In genomic region chr12:47577213-47577612, GRCh38 we compare ENCODE assay signal across 15 cellular contexts.
"Had no signal": no experiment of that assay in that cellular context is flagged by ENCODE, and none has a peak within 500 bp of the region (broad histone marks: within the 10 kb centered on the region; RNA-seq: fewer than 3 reads in every experiment).

No MANE protein-coding gene starts in this region.

- H3K27ac ChIP-seq: coronary artery, gastroesophageal sphincter, hepatocyte, stomach, thoracic aorta, VCaP had no signal

- H2AFZ ChIP-seq: hepatocyte had no signal

- H3K9me3 ChIP-seq: gastroesophageal sphincter, stomach, thoracic aorta had no signal

- H3K27me3 Mint-ChIP-seq: activated CD4-positive, alpha-beta T cell treated with anti-CD3 and anti-CD28 coated beads for 36 hours; activated naive CD8-positive, alpha-beta T cell treated with anti-CD3 and anti-CD28 coated beads, Interleukin-2, amount 50 U/mL, for 24 hours had no signal

- H3K27me3 ChIP-seq: hepatocyte, stomach had no signal

- H3K4me3 ChIP-seq: coronary artery, gastroesophageal sphincter, hepatocyte, skin epidermis, stomach, thoracic aorta had no signal

- H3K27ac Mint-ChIP-seq: activated CD4-positive, alpha-beta T cell treated with anti-CD3 and anti-CD28 coated beads for 36 hours; activated CD8-positive, alpha-beta T cell treated with anti-CD3 and anti-CD28 coated beads, Interleukin-2, amount 10 ng/mL, durations not matched to agents 7 days and 5 days; activated naive CD8-positive, alpha-beta T cell treated with anti-CD3 and anti-CD28 coated beads, Interleukin-2, amount 50 U/mL, for 24 hours had no signal

- H3K4me2 ChIP-seq: hepatocyte had no signal

- H3K9me3 Mint-ChIP-seq: neural crest cell had no signal

- H3K36me3 ChIP-seq: gastroesophageal sphincter, stomach, thoracic aorta had no signal

- DNase-seq: activated CD4-positive, alpha-beta T cell treated with anti-CD3 and anti-CD28 coated beads for 36 hours; activated CD8-positive, alpha-beta memory T cell treated with anti-CD3 and anti-CD28 coated beads, Interleukin-2, amount 50 U/mL, for 48 hours; activated CD8-positive, alpha-beta T cell treated with anti-CD3 and anti-CD28 coated beads, Interleukin-2, amount 10 ng/mL, durations not matched to agents 7 days and 5 days; activated naive CD8-positive, alpha-beta T cell treated with anti-CD3 and anti-CD28 coated beads, Interleukin-2, amount 50 U/mL, for 24 hours; central memory CD4-positive, alpha-beta T cell; effector CD4-positive, alpha-beta T cell; stimulated activated CD4-positive, alpha-beta T cell treated with anti-CD3 and anti-CD28 coated beads, Interleukin-4, amount 100 ng/mL, for 4 hours; stomach had no signal

- H3K4me3 Mint-ChIP-seq: activated CD4-positive, alpha-beta T cell treated with anti-CD3 and anti-CD28 coated beads for 36 hours; activated CD8-positive, alpha-beta T cell treated with anti-CD3 and anti-CD28 coated beads, Interleukin-2, amount 10 ng/mL, durations not matched to agents 7 days and 5 days; activated naive CD8-positive, alpha-beta T cell treated with anti-CD3 and anti-CD28 coated beads, Interleukin-2, amount 50 U/mL, for 24 hours; neural crest cell had no signal

- H3K4me1 ChIP-seq: stomach had no signal
